21 cellular contexts compared by ENCODE assay signal in the genomic region with DNA sequence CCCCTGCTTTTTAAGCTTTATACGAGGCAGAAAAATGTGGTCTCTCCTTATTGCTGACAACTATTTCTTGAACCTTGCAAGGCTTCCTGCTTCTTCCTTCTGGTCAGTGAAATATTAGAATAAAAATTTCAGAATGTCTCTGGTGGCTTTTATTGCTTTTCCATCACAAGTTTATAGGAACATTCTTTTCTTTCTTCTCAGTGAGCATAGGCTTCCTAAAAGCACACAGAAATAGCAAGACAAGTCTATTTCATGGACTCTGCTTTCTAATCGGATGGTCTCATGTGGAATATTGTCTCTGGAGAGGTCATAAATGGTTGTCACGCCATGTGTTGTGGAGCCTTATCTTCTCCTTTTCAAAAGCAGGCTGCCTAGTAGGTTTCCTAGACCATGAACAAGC.
"Had no signal": no experiment of that assay in that cellular context is flagged by ENCODE, and none has a peak within 500 bp of the region (broad histone marks: within the 10 kb centered on the region; RNA-seq: fewer than 3 reads in every experiment).

No MANE protein-coding gene starts in this region.

- DNase-seq: dermis blood vessel endothelial cell; dorsolateral prefrontal cortex; effector CD4-positive, alpha-beta T cell; effector memory CD4-positive, alpha-beta T cell; erythroblast; esophagus squamous epithelium; foreskin melanocyte; gastrocnemius medialis; glutamatergic neuron; head of caudate nucleus; heart right ventricle; hippocampal formation; left cardiac atrium; left lung; left ventricle myocardium superior; lower lobe of right lung; mesenchymal stem cell; mucosa of descending colon had no signal

- H3K4me3 ChIP-seq: coronary artery, dorsolateral prefrontal cortex, esophagus squamous epithelium, gastrocnemius medialis, heart right ventricle, left lung, lower lobe of right lung, mucosa of descending colon had no signal

- H3K4me3 Mint-ChIP-seq: mesothelial cell of epicardium had no signal

- H3K27ac ChIP-seq: coronary artery, dorsolateral prefrontal cortex, epithelial cell of prostate, gastrocnemius medialis, heart right ventricle, left lung, lower lobe of right lung had no signal

- H3K27me3 ChIP-seq: gastrocnemius medialis had no signal

- H3K36me3 ChIP-seq: esophagus squamous epithelium, gastrocnemius medialis, heart right ventricle, left lung, lower lobe of right lung had no signal

- H3K9me3 ChIP-seq: gastrocnemius medialis, left lung, lower lobe of right lung, mucosa of descending colon had no signal

- H3K4me1 ChIP-seq: lower lobe of right lung had no signal
